13 cellular contexts compared by ENCODE assay signal in genomic region chr5:116360008-116360853, GRCh38.
DNase-seq lines count a peak whose midpoint lies in the region; ATAC-seq and TF ChIP-seq lines count a peak whose summit lies in the region.
"Had no signal": no experiment of that assay in that cellular context is flagged by ENCODE, and none has a peak within 500 bp of the region (broad histone marks: within the 10 kb centered on the region; RNA-seq: fewer than 3 reads in every experiment).

No MANE protein-coding gene starts in this region.

- H3K9me3 ChIP-seq in uterus: no peaks in the 10 kb centered on the region
- H3K9me3 ChIP-seq in effector memory CD4-positive, alpha-beta T cell (ENCODE audit: control insufficient read depth, low read length): no peaks in the 10 kb centered on the region

- peak overlapping the region in 1 of 2 donors; percentile 42 for H3K27ac ChIP-seq in uterus
- no peak overlapping the region for H3K27ac ChIP-seq in effector memory CD4-positive, alpha-beta T cell (ENCODE audit: insufficient read depth, low read length, poor library complexity, severe bottlenecking)

- in situ Hi-C loops in astrocyte of the spinal cord (cut with HindIII; ENCODE audit: low sequenced_read_pairs): no loop called here

- no peaks in the 10 kb centered on the region for H3K36me3 ChIP-seq in uterus
- no peaks in the 10 kb centered on the region for H3K36me3 ChIP-seq in effector memory CD4-positive, alpha-beta T cell (ENCODE audit: control insufficient read depth, insufficient read depth, low read length)

- no peaks in the 10 kb centered on the region for H3K27me3 ChIP-seq in uterus
- no peaks in the 10 kb centered on the region for H3K27me3 ChIP-seq in effector memory CD4-positive, alpha-beta T cell (replicated peaks; ENCODE audit: control insufficient read depth, insufficient read depth, low read length, poor library complexity, severe bottlenecking)

- TF ChIP-seq CTCF in astrocyte of the spinal cord (IDR thresholded peaks at IDR 0.05; ENCODE audit: low read depth, low read length): no peak
- TF ChIP-seq CTCF in uterus (IDR thresholded peaks at IDR 0.05): no peak

- no peaks in the 10 kb centered on the region for H3K4me1 ChIP-seq in uterus
- no peaks in the 10 kb centered on the region for H3K4me1 ChIP-seq in effector memory CD4-positive, alpha-beta T cell (ENCODE audit: control insufficient read depth, insufficient read depth, low read length, poor library complexity, severe bottlenecking)

- DNase-seq in Right ventricle myocardium inferior (ENCODE audit: missing footprints) (no peak), cardiac septum (ENCODE audit: low spot score) (no peak), astrocyte of the spinal cord (ENCODE audit: low read depth, low spot score) (peak; percentile 10), left colon (peak; percentile 30 to 61), uterus (peak; percentile 47 to 55), MV-4-11 (lab: John Stamatoyannopoulos, UW) (no peak)
- DNase-seq in effector memory CD4-positive, alpha-beta T cell: no peak
- DNase-seq: nephron progenitor cell; SIG-M5; stimulated activated CD4-positive, alpha-beta T cell treated with anti-CD3 and anti-CD28 coated beads, Interleukin-1b, Interleukin-23, amount 100 ng/mL, for 48 hours; stimulated activated naive CD8-positive, alpha-beta T cell treated with anti-CD3 and anti-CD28 coated beads, Interleukin-15, amount 100 ng/mL, for 72 hours had no signal

- H3K4me3 ChIP-seq in astrocyte of the spinal cord (ENCODE audit: low read depth, low read length) (no peak overlapping the region), uterus (no peak overlapping the region)
- H3K4me3 ChIP-seq in effector memory CD4-positive, alpha-beta T cell (ENCODE audit: insufficient read depth, low read depth, low read length, poor library complexity, severe bottlenecking): no peak overlapping the region

- TF ChIP-seq POLR2A in uterus (IDR thresholded peaks at IDR 0.05): no peak

- ATAC-seq in Right ventricle myocardium inferior (peak; percentile 83), left colon (no peak), GM21723 (IDR thresholded peaks at IDR 0.05; ENCODE audit: unreplicated experiment) (no peak)
- ATAC-seq: activated T-helper 17 cell treated with anti-CD3 and anti-CD28 coated beads, Interleukin-2, amount 50 U/mL, for 72 hours; stimulated activated naive CD8-positive, alpha-beta T cell treated with anti-CD3 and anti-CD28 coated beads, Interleukin-15, amount 100 ng/mL, for 72 hours had no signal

- intact Hi-C loops in Right ventricle myocardium inferior (cut with DNase I): loop anchor here (5.0 kb wide), 1 partner anchor 223 kb away; no protein-coding TSS in a partner anchor
- intact Hi-C loops in cardiac septum (cut with DNase I): no loop called here
- intact Hi-C loops in left colon (cut with DNase I, micrococcal nuclease): no loop called here
- intact Hi-C loops in uterus (cut with DNase I; ENCODE audit: low total_unique reads): no loop called here

Comparison
In these comparisons a context has a peak if more than half of its experiments do, and no peak if none do; other contexts are left out.
1. DNase-seq: peak in astrocyte of the spinal cord (single experiment), left colon (2 of 2) and uterus (2 of 2); none in Right ventricle myocardium inferior (single experiment), cardiac septum (single experiment), effector memory CD4-positive, alpha-beta T cell (0 of 3) and MV-4-11 (single experiment).